1 cellular context compared by ENCODE assay signal in genomic region chr3:159929181-159929893, GRCh38.
A peak's percentile ranks its signal among the peaks of the same experiment; 100 is the strongest.
TF ChIP-seq lines count a peak whose summit lies in the region.

No MANE protein-coding gene starts in this region.

TF ChIP-seq in HepG2, 621 proteins besides CTCF, POLR2A, EP300 and RAD21 (continued from another document and continues in another):
- no peak for TF ChIP-seq ETS1 (CRISPR knock-in tag; IDR thresholded peaks at IDR 0.05)
- TF ChIP-seq ZNF570 (CRISPR knock-in tag; IDR thresholded peaks at IDR 0.05; ENCODE audit: borderline replicate concordance): no peak
- TF ChIP-seq SNRNP70 (IDR thresholded peaks at IDR 0.05; ENCODE audit: low read depth, low read length): no peak
- no peak for TF ChIP-seq ZHX1 (CRISPR knock-in tag; IDR thresholded peaks at IDR 0.05; ENCODE audit: low read depth)
- no peak for TF ChIP-seq CSRNP2 (CRISPR knock-in tag; conservative IDR thresholded peaks at IDR 0.05; ENCODE audit: low read depth)
- peak; percentile 36; the same call in 1 of the 2 replicates for TF ChIP-seq TSC22D2 (CRISPR knock-in tag; IDR thresholded peaks at IDR 0.05; ENCODE audit: borderline replicate concordance)
- peak; percentile 93 for TF ChIP-seq FOXK2 (IDR thresholded peaks at IDR 0.05)
- TF ChIP-seq BRF2 (CRISPR knock-in tag; IDR thresholded peaks at IDR 0.05): 0 out of 2 replicates have a peak, but pooled peaks have one; percentile 28
- TF ChIP-seq ZNF503 (CRISPR knock-in tag; IDR thresholded peaks at IDR 0.05): no peak
- no peak for TF ChIP-seq ZKSCAN8 (CRISPR knock-in tag; IDR thresholded peaks at IDR 0.05; ENCODE audit: borderline replicate concordance)
- no peak for TF ChIP-seq DNMT3B (CRISPR knock-in tag; conservative IDR thresholded peaks at IDR 0.05)
- TF ChIP-seq RELA (CRISPR knock-in tag; IDR thresholded peaks at IDR 0.05): no peak
- TF ChIP-seq ARHGAP35 (CRISPR knock-in tag; IDR thresholded peaks at IDR 0.05; ENCODE audit: borderline replicate concordance): no peak
- no peak for TF ChIP-seq ZNF317 (CRISPR knock-in tag; IDR thresholded peaks at IDR 0.05)
- TF ChIP-seq ZKSCAN1 (IDR thresholded peaks at IDR 0.05; ENCODE audit: low read length): no peak
- 0 out of 2 replicates have a peak, but pooled peaks have one; percentile 23 for TF ChIP-seq ZNF792 (CRISPR knock-in tag; IDR thresholded peaks at IDR 0.05)
- TF ChIP-seq CENPT (CRISPR knock-in tag; IDR thresholded peaks at IDR 0.05; ENCODE audit: low read depth): no peak
- no peak for TF ChIP-seq ZFP36 (IDR thresholded peaks at IDR 0.05; ENCODE audit: borderline replicate concordance, low read depth, low read length, partially characterized antibody)
- TF ChIP-seq WIZ (CRISPR knock-in tag; IDR thresholded peaks at IDR 0.05): 0 out of 2 replicates have a peak, but pooled peaks have one; percentile 51
- TF ChIP-seq CAMTA2 (CRISPR knock-in tag; IDR thresholded peaks at IDR 0.05; ENCODE audit: borderline replicate concordance): no peak
- TF ChIP-seq MLLT10 (CRISPR knock-in tag; IDR thresholded peaks at IDR 0.05): no peak
- no peak for TF ChIP-seq GMEB1 (CRISPR knock-in tag; IDR thresholded peaks at IDR 0.05; ENCODE audit: borderline replicate concordance)
- peak; percentile 47; the same call in 1 of the 2 replicates for TF ChIP-seq TARDBP (CRISPR knock-in tag; IDR thresholded peaks at IDR 0.05)
- TF ChIP-seq ZNF776 (CRISPR knock-in tag; IDR thresholded peaks at IDR 0.05): no peak
- no peak for TF ChIP-seq TCF12 (IDR thresholded peaks at IDR 0.05)
- TF ChIP-seq TCF12 (CRISPR knock-in tag; IDR thresholded peaks at IDR 0.05): no peak
- TF ChIP-seq SNAPC4 (CRISPR knock-in tag; IDR thresholded peaks at IDR 0.05): no peak
- peak; percentile 80 for TF ChIP-seq ZNF263 (CRISPR knock-in tag; IDR thresholded peaks at IDR 0.05)
- no peak for TF ChIP-seq ZNF546 (CRISPR knock-in tag; conservative IDR thresholded peaks at IDR 0.05)
- TF ChIP-seq ISL2 (CRISPR knock-in tag; IDR thresholded peaks at IDR 0.05): no peak
- TF ChIP-seq ATF2 (CRISPR knock-in tag; IDR thresholded peaks at IDR 0.05): no peak
- no peak for TF ChIP-seq FOXP1 (IDR thresholded peaks at IDR 0.05)
- TF ChIP-seq FOXP1 (CRISPR knock-in tag; IDR thresholded peaks at IDR 0.05): peak; percentile 61
- peak; percentile 36; the same call in 1 of the 2 replicates for TF ChIP-seq KMT2B (CRISPR knock-in tag; IDR thresholded peaks at IDR 0.05)
- no peak for TF ChIP-seq ZNF580 (CRISPR knock-in tag; IDR thresholded peaks at IDR 0.05; ENCODE audit: borderline replicate concordance, low read depth)
- TF ChIP-seq SOX6 (IDR thresholded peaks at IDR 0.05): no peak
- TF ChIP-seq SOX6 (CRISPR knock-in tag; IDR thresholded peaks at IDR 0.05): peak; percentile 46
- no peak for TF ChIP-seq PBX2 (CRISPR knock-in tag; IDR thresholded peaks at IDR 0.05)
- no peak for TF ChIP-seq NFIC (IDR thresholded peaks at IDR 0.05; ENCODE audit: low read length)
- no peak for TF ChIP-seq ZNF784 (CRISPR knock-in tag; IDR thresholded peaks at IDR 0.05; ENCODE audit: borderline replicate concordance)
- no peak for TF ChIP-seq TBX2 (CRISPR knock-in tag; IDR thresholded peaks at IDR 0.05; ENCODE audit: borderline replicate concordance)
- no peak for TF ChIP-seq KDM5B (CRISPR knock-in tag; IDR thresholded peaks at IDR 0.05; ENCODE audit: borderline replicate concordance)
- TF ChIP-seq ELF1 (CRISPR knock-in tag; IDR thresholded peaks at IDR 0.05): peak; percentile 71
- no peak for TF ChIP-seq ZNF816 (CRISPR knock-in tag; IDR thresholded peaks at IDR 0.05; ENCODE audit: borderline replicate concordance)
